1 cellular context compared by ENCODE assay signal in genomic region chr1:205812878-205813754, GRCh38.
TF ChIP-seq lines count a peak whose summit lies in the region.

SLC41A1 (minus strand) TSS chr1:205813198; CDS start chr1:205810441, 2,757 bp downstream.

TF ChIP-seq in HepG2, 621 proteins besides CTCF, POLR2A, EP300 and RAD21 (continued from another document and continues in another):
- TF ChIP-seq ZNF256 (CRISPR knock-in tag; conservative IDR thresholded peaks at IDR 0.05) (no peak), RFXAP (CRISPR knock-in tag; IDR thresholded peaks at IDR 0.05; ENCODE audit: borderline replicate concordance) (peak; percentile 41; the same call in 1 of the 2 replicates), ZFP36L2 (CRISPR knock-in tag; IDR thresholded peaks at IDR 0.05) (no peak), XBP1 (CRISPR knock-in tag; IDR thresholded peaks at IDR 0.05) (no peak), TAF1 (CRISPR knock-in tag; IDR thresholded peaks at IDR 0.05) (no peak), HINFP (CRISPR knock-in tag; IDR thresholded peaks at IDR 0.05; ENCODE audit: low read depth) (no peak), ERF (CRISPR knock-in tag; IDR thresholded peaks at IDR 0.05) (no peak), ZFX (CRISPR knock-in tag; IDR thresholded peaks at IDR 0.05; ENCODE audit: low read depth) (peak; percentile 61), GATA4 (IDR thresholded peaks at IDR 0.05; ENCODE audit: borderline replicate concordance, low read depth) (no peak), MZF1 (CRISPR knock-in tag; IDR thresholded peaks at IDR 0.05; ENCODE audit: borderline replicate concordance) (no peak), PBX2 (CRISPR knock-in tag; IDR thresholded peaks at IDR 0.05) (peak; percentile 89), ZMAT3 (CRISPR knock-in tag; conservative IDR thresholded peaks at IDR 0.05) (0 out of 2 replicates have a peak, but pooled peaks have one; percentile 59), CEBPB (IDR thresholded peaks at IDR 0.05; ENCODE audit: borderline replicate concordance, low read depth, low read length) (no peak), ZNF142 (CRISPR knock-in tag; IDR thresholded peaks at IDR 0.05) (no peak), ZFP36L1 (CRISPR knock-in tag; IDR thresholded peaks at IDR 0.05) (no peak), SCMH1 (CRISPR knock-in tag; IDR thresholded peaks at IDR 0.05; ENCODE audit: borderline replicate concordance) (no peak), ZSCAN22 (CRISPR knock-in tag; IDR thresholded peaks at IDR 0.05) (0 out of 2 replicates have a peak, but pooled peaks have one; percentile 33), ZSCAN29 (CRISPR knock-in tag; conservative IDR thresholded peaks at IDR 0.05) (no peak), ZNF737 (CRISPR knock-in tag; IDR thresholded peaks at IDR 0.05; ENCODE audit: borderline replicate concordance) (no peak), NCOR1 (IDR thresholded peaks at IDR 0.05; ENCODE audit: borderline replicate concordance, low read length) (no peak), ZBTB38 (CRISPR knock-in tag; IDR thresholded peaks at IDR 0.05) (no peak), ZNF878 (CRISPR knock-in tag; IDR thresholded peaks at IDR 0.05) (no peak), ZSCAN20 (CRISPR knock-in tag; IDR thresholded peaks at IDR 0.05; ENCODE audit: borderline replicate concordance) (0 out of 2 replicates have a peak, but pooled peaks have one; percentile 45), SETDB1 (CRISPR knock-in tag; IDR thresholded peaks at IDR 0.05; ENCODE audit: borderline replicate concordance) (no peak), ZFAT (CRISPR knock-in tag; conservative IDR thresholded peaks at IDR 0.05) (no peak), DNMT1 (CRISPR knock-in tag; IDR thresholded peaks at IDR 0.05) (no peak), ZNF24 (IDR thresholded peaks at IDR 0.05) (no peak), MBD4 (IDR thresholded peaks at IDR 0.05; ENCODE audit: borderline replicate concordance, low read length) (no peak), SALL1 (CRISPR knock-in tag; IDR thresholded peaks at IDR 0.05) (no peak), TP53 (CRISPR knock-in tag; conservative IDR thresholded peaks at IDR 0.05) (no peak), MYC (CRISPR knock-in tag; IDR thresholded peaks at IDR 0.05; ENCODE audit: borderline replicate concordance) (0 out of 2 replicates have a peak, but pooled peaks have one; percentile 18), ZNF766 (CRISPR knock-in tag; IDR thresholded peaks at IDR 0.05; ENCODE audit: borderline replicate concordance) (0 out of 2 replicates have a peak, but pooled peaks have one; percentile 31), GMEB2 (CRISPR knock-in tag; IDR thresholded peaks at IDR 0.05; ENCODE audit: low read depth) (no peak), ZNF567 (CRISPR knock-in tag; IDR thresholded peaks at IDR 0.05; ENCODE audit: borderline replicate concordance) (no peak), MTA1 (CRISPR knock-in tag; IDR thresholded peaks at IDR 0.05; ENCODE audit: borderline replicate concordance) (peak; percentile 12; the same call in 1 of the 2 replicates), ZGPAT (CRISPR knock-in tag; IDR thresholded peaks at IDR 0.05) (0 out of 2 replicates have a peak, but pooled peaks have one; percentile 15), TARDBP (CRISPR knock-in tag; IDR thresholded peaks at IDR 0.05) (0 out of 2 replicates have a peak, but pooled peaks have one; percentile 27), ARID2 (CRISPR knock-in tag; IDR thresholded peaks at IDR 0.05; ENCODE audit: borderline replicate concordance) (0 out of 2 replicates have a peak, but pooled peaks have one; percentile 47), E2F5 (CRISPR knock-in tag; conservative IDR thresholded peaks at IDR 0.05) (no peak), ZSCAN30 (CRISPR knock-in tag; IDR thresholded peaks at IDR 0.05) (no peak), JDP2 (CRISPR knock-in tag; IDR thresholded peaks at IDR 0.05; ENCODE audit: borderline replicate concordance) (no peak), ZHX2 (IDR thresholded peaks at IDR 0.05; ENCODE audit: low read depth) (no peak), ZHX2 (CRISPR knock-in tag; IDR thresholded peaks at IDR 0.05; ENCODE audit: borderline replicate concordance) (no peak), PCBP2 (optimal IDR thresholded peaks at IDR 0.05; ENCODE audit: low read depth, low read length, poor library complexity, severe bottlenecking) (no peak), TEAD3 (CRISPR knock-in tag; optimal IDR thresholded peaks at IDR 0.05; ENCODE audit: borderline replicate concordance) (no peak), NRL (CRISPR knock-in tag; IDR thresholded peaks at IDR 0.05; ENCODE audit: borderline replicate concordance) (peak; percentile 56; the same call in 1 of the 2 replicates), KLF15 (CRISPR knock-in tag; IDR thresholded peaks at IDR 0.05; ENCODE audit: borderline replicate concordance) (no peak), FOXK1 (CRISPR knock-in tag; IDR thresholded peaks at IDR 0.05; ENCODE audit: borderline replicate concordance, low read depth) (no peak), ZNF772 (CRISPR knock-in tag; IDR thresholded peaks at IDR 0.05) (peak; percentile 59; the same call in 1 of the 2 replicates)
